Comparison of ENCODE assay signal across 21 cellular contexts in genomic region chr9:108479989-108480652, GRCh38.
DNase-seq lines count a peak whose midpoint lies in the region; ATAC-seq, FAIRE-seq and TF ChIP-seq lines count a peak whose summit lies in the region.
"Had no signal": no experiment of that assay in that cellular context is flagged by ENCODE, and none has a peak within 500 bp of the region (broad histone marks: within the 10 kb centered on the region; RNA-seq: fewer than 3 reads in every experiment).

No MANE protein-coding gene starts in this region.

- in situ Hi-C loops in GM12878 (cut with MboI), result no loop called here

- H3K9ac ChIP-seq in GM12878 (ENCODE audit: control insufficient read depth, insufficient read depth, low read length), result no peak overlapping the region
- H3K9ac ChIP-seq: BLaER1 treated with 17β-estradiol and CSF1 and Interleukin-3, amounts not matched to agents 10 nM and 100 nM had no signal

- H4K20me1 ChIP-seq in GM12878 (ENCODE audit: control insufficient read depth, insufficient read depth), result no peaks in the 10 kb centered on the region
- H4K20me1 ChIP-seq: BLaER1 treated with 17β-estradiol and CSF1 and Interleukin-3, amounts not matched to agents 10 nM and 100 nM had no signal

- peaks cover 41% of the 10 kb centered on the region for H3K4me1 ChIP-seq in ACC112 (ENCODE audit: control insufficient read depth, insufficient read depth, low read length, unreplicated experiment)
- H3K4me1 ChIP-seq in GM12878 (ENCODE audit: control insufficient read depth, insufficient read depth, low read length), result no peaks in the 10 kb centered on the region

- no TSS peak for BruUV-seq in GM12878 (replicated peaks; lab: Mats Ljungman, UMichigan)

- intact Hi-C loops in GM12878 (cut with micrococcal nuclease; ENCODE audit: unreplicated experiment), result no loop called here

- DNase-seq in GM12878 (ENCODE audit: low read depth, low spot score) (no peak), cerebellar cortex (ENCODE audit: low spot score) (no peak), mesenteric fat pad (ENCODE audit: low spot score) (no peak)
- no peak for DNase-seq in effector CD8-positive, alpha-beta T cell (lab: John Stamatoyannopoulos, UW)
- DNase-seq: DND-41, KBM-7, NCI-H1436, NCI-H2029, NCI-H2171, NCI-H748 treated with DMSO at 0.1 percent for 48 hours had no signal

- H3K4me2 ChIP-seq in GM12878 (ENCODE audit: control insufficient read depth, insufficient read depth), result no peak overlapping the region
- H3K4me2 ChIP-seq: BLaER1 treated with 17β-estradiol and CSF1 and Interleukin-3, amounts not matched to agents 10 nM and 100 nM; GM23338 had no signal

- POLR2A ChIA-PET in GM12878 (lab: Charles Lee), result interaction anchor here (0.6 kb wide), 1 partner anchor 381 kb away, joined by 4 read pairs; no protein-coding TSS in a partner anchor

- WGBS in GM12878 (ENCODE audit: insufficient coverage, insufficient replicate concordance, low lambda C conversion rate, missing lambda C conversion rate), result 14% methylated on average over 3 of the region's 3 CpGs

- H3K4me3 ChIP-seq in ACC112 (ENCODE audit: low read depth, low read length) (no peak overlapping the region), GM12878 (no peak overlapping the region)
- H3K4me3 ChIP-seq: BLaER1 treated with 17β-estradiol and CSF1 and Interleukin-3, amounts not matched to agents 10 nM and 100 nM; GM23338 had no signal

- TF ChIP-seq POLR2A in GM12878 (IDR thresholded peaks at IDR 0.05; ENCODE audit: low read depth, low read length), result no peak

- H2AFZ ChIP-seq in ACC112 (ENCODE audit: low read length, unreplicated experiment), result no peak overlapping the region
- H2AFZ ChIP-seq in GM12878 (ENCODE audit: control insufficient read depth, low read depth, low read length), result no peak overlapping the region
- H2AFZ ChIP-seq: GM23338 had no signal

- no peak for FAIRE-seq in GM12878 (lab: Jason Lieb, UNC)
- FAIRE-seq: G401.6, GM12892, GM19239 had no signal

- ATAC-seq in GM21526 (IDR thresholded peaks at IDR 0.05; ENCODE audit: low FRiP score, unreplicated experiment), result peak; percentile 42
- peak; percentile 42 for ATAC-seq in HG03280 (IDR thresholded peaks at IDR 0.05; ENCODE audit: unreplicated experiment)
- ATAC-seq in GM12878, result peak; percentile 56
- no peak for ATAC-seq in HG02588 (IDR thresholded peaks at IDR 0.05; ENCODE audit: unreplicated experiment)
- ATAC-seq: GM23338, Right ventricle myocardium inferior had no signal

- H3K27me3 ChIP-seq in ACC112 (ENCODE audit: insufficient read depth, low read length) (no peaks in the 10 kb centered on the region), GM12878 (replicated peaks in 1 of 2; ENCODE audit: control insufficient read depth in 2 of 2, insufficient read depth in 2 of 2, low read length in 1 of 2) (no peaks in the 10 kb centered on the region)

- no peak for TF ChIP-seq CTCF in GM12878 (IDR thresholded peaks at IDR 0.05 in 2 of 3, conservative IDR thresholded peaks at IDR 0.05 in 1 of 3; ENCODE audit: control insufficient read depth in 2 of 3, extremely low read depth in 1 of 3, insufficient read depth in 1 of 3, low read depth in 3 of 3, low read length in 3 of 3)

- CTCF ChIA-PET in GM12878 (lab: Yijun Ruan, JAX), result no interaction called here

- TF ChIP-seq RAD21 in GM12878 (IDR thresholded peaks at IDR 0.05; ENCODE audit: insufficient read depth, low read depth, low read length), result no peak

- H3K79me2 ChIP-seq in ACC112 (ENCODE audit: control insufficient read depth, insufficient read depth, low read length, unreplicated experiment), result no peaks in the 10 kb centered on the region
- H3K79me2 ChIP-seq in GM12878 (ENCODE audit: control insufficient read depth, insufficient read depth, low read length), result no peaks in the 10 kb centered on the region

- RAD21 ChIA-PET in GM12878 (lab: Charles Lee; ENCODE audit: unreplicated experiment), result no interaction called here

- SMC1A ChIA-PET in GM12878 (lab: Charles Lee; ENCODE audit: uncharacterized antibody, unreplicated experiment), result no interaction called here

- no peak for TF ChIP-seq EP300 in GM12878 (IDR thresholded peaks at IDR 0.05; ENCODE audit: borderline replicate concordance in 1 of 2, control insufficient read depth in 1 of 2, low read depth in 2 of 2, low read length in 2 of 2)

- H3K36me3 ChIP-seq in ACC112 (ENCODE audit: insufficient read depth, low read length), result no peaks in the 10 kb centered on the region
- H3K36me3 ChIP-seq in GM12878 (ENCODE audit: control insufficient read depth in 2 of 2, insufficient read depth in 2 of 2, low read length in 1 of 2), result no peaks in the 10 kb centered on the region
- H3K36me3 ChIP-seq: BLaER1 treated with 17β-estradiol and CSF1 and Interleukin-3, amounts not matched to agents 10 nM and 100 nM had no signal

- peak overlapping the region; percentile 100 for H3K27ac ChIP-seq in ACC112 (ENCODE audit: low read depth, low read length)
- no peak overlapping the region for H3K27ac ChIP-seq in GM12878 (ENCODE audit: control insufficient read depth, insufficient read depth)
- H3K27ac ChIP-seq: BLaER1 treated with 17β-estradiol and CSF1 and Interleukin-3, amounts not matched to agents 10 nM and 100 nM; HL-60 had no signal

- H3K9me3 ChIP-seq in GM12878 (replicated peaks; ENCODE audit: control insufficient read depth, insufficient read depth, low read length), result no peaks in the 10 kb centered on the region
- H3K9me3 ChIP-seq: BLaER1 treated with 17β-estradiol and CSF1 and Interleukin-3, amounts not matched to agents 10 nM and 100 nM had no signal

TF ChIP-seq in GM12878, 131 proteins besides CTCF, POLR2A, EP300 and RAD21:
- no peak for TF ChIP-seq GATAD2B (conservative IDR thresholded peaks at IDR 0.05; ENCODE audit: low read depth)
- no peak for TF ChIP-seq TCF7 (IDR thresholded peaks at IDR 0.05; ENCODE audit: borderline replicate concordance)
- TF ChIP-seq NR2F1 (conservative IDR thresholded peaks at IDR 0.05), result no peak
- no peak for TF ChIP-seq ZBTB33 (IDR thresholded peaks at IDR 0.05)
- TF ChIP-seq TARDBP (IDR thresholded peaks at IDR 0.05; ENCODE audit: borderline replicate concordance), result no peak
- TF ChIP-seq SP1 (IDR thresholded peaks at IDR 0.05; ENCODE audit: low read depth, low read length), result no peak
